13 cellular contexts compared by ENCODE assay signal in genomic region chr10:6410830-6411229, GRCh38.
A peak's percentile ranks its signal among the peaks of the same experiment; 100 is the strongest.
DNase-seq lines count a peak whose midpoint lies in the region; ATAC-seq and TF ChIP-seq lines count a peak whose summit lies in the region.
"Had no signal": no experiment of that assay in that cellular context is flagged by ENCODE, and none has a peak within 500 bp of the region (broad histone marks: within the 10 kb centered on the region; RNA-seq: fewer than 3 reads in every experiment).

No MANE protein-coding gene starts in this region.

- H3K9me3 ChIP-seq in right atrium auricular region, result no peaks in the 10 kb centered on the region
- no peaks in the 10 kb centered on the region for H3K9me3 ChIP-seq in effector memory CD4-positive, alpha-beta T cell (ENCODE audit: control insufficient read depth, low read length)
- H3K9me3 ChIP-seq in psoas muscle, result no peaks in the 10 kb centered on the region
- H3K9me3 ChIP-seq in OCI-LY7 (ENCODE audit: low read length), result no peaks in the 10 kb centered on the region

- H3K9me2 ChIP-seq in OCI-LY7 (ENCODE audit: insufficient read depth, low read length), result no peaks in the 10 kb centered on the region

- no TSS peak for BruUV-seq in OCI-LY7 (replicated peaks; lab: Mats Ljungman, UMichigan)

- WGBS in psoas muscle, 3 donors, result 70 to 90% (median 86%) methylated on average over 15 of the region's 15 CpGs

- H3K27ac ChIP-seq in right atrium auricular region (peak overlapping the region; percentile 57 to 67), psoas muscle (peak overlapping the region; percentile 97), OCI-LY7 (ENCODE audit: low read depth, low read length, poor library complexity, severe bottlenecking) (no peak overlapping the region)
- H3K27ac ChIP-seq in effector memory CD4-positive, alpha-beta T cell (ENCODE audit: insufficient read depth, low read length, poor library complexity, severe bottlenecking), result peak overlapping the region; percentile 86
- H3K27ac ChIP-seq: PC-9 had no signal

- CTCF ChIA-PET in OCI-LY7 (lab: Charles Lee; ENCODE audit: unreplicated experiment), result no interaction called here

- H3K4me2 ChIP-seq in OCI-LY7 (ENCODE audit: low read length), result no peak overlapping the region
- H3K4me2 ChIP-seq: hepatocyte, PC-9 had no signal

- H3K4me3 ChIP-seq in right atrium auricular region, result no peak overlapping the region
- H3K4me3 ChIP-seq in effector memory CD4-positive, alpha-beta T cell (ENCODE audit: insufficient read depth, low read depth, low read length, poor library complexity, severe bottlenecking), result no peak overlapping the region
- H3K4me3 ChIP-seq in psoas muscle, result no peak overlapping the region
- no peak overlapping the region for H3K4me3 ChIP-seq in OCI-LY7 (ENCODE audit: low read depth, low read length, poor library complexity, severe bottlenecking)
- H3K4me3 ChIP-seq: hepatocyte, PC-9 had no signal

- H2AFZ ChIP-seq in OCI-LY7 (ENCODE audit: low read length), result no peak overlapping the region
- H2AFZ ChIP-seq: hepatocyte, PC-9 had no signal

- H3K79me2 ChIP-seq in OCI-LY7 (ENCODE audit: insufficient read depth, low read depth, low read length), result no peaks in the 10 kb centered on the region
- H3K79me2 ChIP-seq: hepatocyte had no signal

- ATAC-seq in Right ventricle myocardium superior (ENCODE audit: poor library complexity) (no peak), psoas muscle (peak in 1 of 4 donors; percentile 12), HG03469 (IDR thresholded peaks at IDR 0.05; ENCODE audit: unreplicated experiment) (no peak)

- H3K27me3 ChIP-seq in right atrium auricular region (no peaks in the 10 kb centered on the region), psoas muscle (ENCODE audit: insufficient read depth in 3 of 3, low read length in 2 of 3) (no peaks in the 10 kb centered on the region)
- H3K27me3 ChIP-seq in effector memory CD4-positive, alpha-beta T cell (replicated peaks; ENCODE audit: control insufficient read depth, insufficient read depth, low read length, poor library complexity, severe bottlenecking), result no peaks in the 10 kb centered on the region

- DNase-seq in right atrium auricular region (ENCODE audit: low spot score), result no peak
- DNase-seq in Right ventricle myocardium superior, result no peak
- no peak for DNase-seq in effector memory CD4-positive, alpha-beta T cell
- DNase-seq in psoas muscle, result no peak
- no peak for DNase-seq in stimulated activated CD4-positive, alpha-beta T cell treated with anti-CD3 and anti-CD28 coated beads, Interleukin-4, amount 100 ng/mL, for 4 hours
- no peak for DNase-seq in SHP77 treated with DMSO at 0.1 percent for 48 hours (lab: John Stamatoyannopoulos, UW)
- no peak for DNase-seq in OCI-LY7 (ENCODE audit: low spot score)
- DNase-seq: activated CD4-positive, alpha-beta T cell treated with anti-CD3 and anti-CD28 coated beads for 1 hour; NCI-H1694; posterior cingulate gyrus had no signal

- intact Hi-C loops in Right ventricle myocardium superior (cut with DNase I) (loop anchor here (10.0 kb wide), 1 partner anchor 264 kb away; no protein-coding TSS in a partner anchor), psoas muscle (cut with DNase I) (loop anchor here (5.0 to 10.0 kb wide), 3 partner anchors 54 to 1381 kb away; no protein-coding TSS in a partner anchor), OCI-LY7 (cut with micrococcal nuclease; ENCODE audit: unreplicated experiment) (no loop called here)

- no peaks in the 10 kb centered on the region for H3K36me3 ChIP-seq in right atrium auricular region
- H3K36me3 ChIP-seq in effector memory CD4-positive, alpha-beta T cell (ENCODE audit: control insufficient read depth, insufficient read depth, low read length), result no peaks in the 10 kb centered on the region
- no peaks in the 10 kb centered on the region for H3K36me3 ChIP-seq in psoas muscle (ENCODE audit: insufficient read depth in 1 of 2, low read depth in 1 of 2)
- H3K36me3 ChIP-seq in OCI-LY7 (ENCODE audit: insufficient read depth, low read length), result no peaks in the 10 kb centered on the region

- POLR2A ChIA-PET in OCI-LY7 (lab: Charles Lee), result interaction anchor here (0.6 to 1.1 kb wide), 3 partner anchors 25 to 306 kb away, joined by 3 read pairs; no protein-coding TSS in a partner anchor

- H4K20me1 ChIP-seq in OCI-LY7 (ENCODE audit: insufficient read depth, low read length), result no peaks in the 10 kb centered on the region

- H3K4me1 ChIP-seq in right atrium auricular region (peaks cover 0 to 6% of the 10 kb centered on the region in 2 donors), psoas muscle (peaks cover 16% of the 10 kb centered on the region), OCI-LY7 (ENCODE audit: insufficient read depth, low read length, poor library complexity, severe bottlenecking) (peaks cover 18% of the 10 kb centered on the region)
- peaks cover 20% of the 10 kb centered on the region for H3K4me1 ChIP-seq in effector memory CD4-positive, alpha-beta T cell (ENCODE audit: control insufficient read depth, insufficient read depth, low read length, poor library complexity, severe bottlenecking)

- no peak for TF ChIP-seq CTCF in right atrium auricular region (IDR thresholded peaks at IDR 0.05)
- no peak for TF ChIP-seq CTCF in psoas muscle (IDR thresholded peaks at IDR 0.05)
- TF ChIP-seq CTCF in OCI-LY7 (conservative IDR thresholded peaks at IDR 0.05; ENCODE audit: low read length), result no peak
